1 cellular context compared by ENCODE assay signal in the genomic region with DNA sequence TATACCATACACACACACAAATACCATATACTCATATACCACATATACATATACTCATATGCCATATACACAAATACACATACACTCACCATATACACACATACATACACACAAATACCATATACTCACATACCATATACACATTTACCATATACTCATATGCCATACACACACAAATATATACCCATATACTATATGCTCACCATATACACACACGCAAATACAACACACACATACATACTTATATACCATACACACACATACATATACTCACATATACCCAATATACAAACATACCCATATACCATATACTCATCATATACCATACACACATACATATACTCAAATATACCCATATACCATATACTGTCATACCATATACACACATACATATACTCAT.
TF ChIP-seq lines count a peak whose summit lies in the region.

No MANE protein-coding gene starts in this region.

TF ChIP-seq in IMR-90, 13 proteins besides CTCF, POLR2A, EP300 and RAD21 (continued from another document):
- TF ChIP-seq, protein P1, sequence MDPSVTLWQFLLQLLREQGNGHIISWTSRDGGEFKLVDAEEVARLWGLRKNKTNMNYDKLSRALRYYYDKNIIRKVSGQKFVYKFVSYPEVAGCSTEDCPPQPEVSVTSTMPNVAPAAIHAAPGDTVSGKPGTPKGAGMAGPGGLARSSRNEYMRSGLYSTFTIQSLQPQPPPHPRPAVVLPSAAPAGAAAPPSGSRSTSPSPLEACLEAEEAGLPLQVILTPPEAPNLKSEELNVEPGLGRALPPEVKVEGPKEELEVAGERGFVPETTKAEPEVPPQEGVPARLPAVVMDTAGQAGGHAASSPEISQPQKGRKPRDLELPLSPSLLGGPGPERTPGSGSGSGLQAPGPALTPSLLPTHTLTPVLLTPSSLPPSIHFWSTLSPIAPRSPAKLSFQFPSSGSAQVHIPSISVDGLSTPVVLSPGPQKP (IDR thresholded peaks at IDR 0.05; ENCODE audit: borderline replicate concordance, low read depth, low read length) = no peak
- no peak for TF ChIP-seq RCOR1 (IDR thresholded peaks at IDR 0.05; ENCODE audit: insufficient replicate concordance, low read length)
- no peak for TF ChIP-seq RFX5 (IDR thresholded peaks at IDR 0.05; ENCODE audit: low read depth, low read length)
- TF ChIP-seq MAZ (IDR thresholded peaks at IDR 0.05; ENCODE audit: borderline replicate concordance, low read depth, low read length) = no peak
- no peak for TF ChIP-seq FOS (IDR thresholded peaks at IDR 0.05; ENCODE audit: low read depth, low read length)
- TF ChIP-seq MAFK (IDR thresholded peaks at IDR 0.05; ENCODE audit: low read depth, low read length) = no peak
- TF ChIP-seq BHLHE40 (IDR thresholded peaks at IDR 0.05; ENCODE audit: low read depth, low read length) = no peak
- TF ChIP-seq, protein P2, sequence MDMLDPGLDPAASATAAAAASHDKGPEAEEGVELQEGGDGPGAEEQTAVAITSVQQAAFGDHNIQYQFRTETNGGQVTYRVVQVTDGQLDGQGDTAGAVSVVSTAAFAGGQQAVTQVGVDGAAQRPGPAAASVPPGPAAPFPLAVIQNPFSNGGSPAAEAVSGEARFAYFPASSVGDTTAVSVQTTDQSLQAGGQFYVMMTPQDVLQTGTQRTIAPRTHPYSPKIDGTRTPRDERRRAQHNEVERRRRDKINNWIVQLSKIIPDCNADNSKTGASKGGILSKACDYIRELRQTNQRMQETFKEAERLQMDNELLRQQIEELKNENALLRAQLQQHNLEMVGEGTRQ (IDR thresholded peaks at IDR 0.05; ENCODE audit: low read depth, low read length) = no peak
- no peak for TF ChIP-seq CHD1 (IDR thresholded peaks at IDR 0.05; ENCODE audit: low read depth, low read length)
- TF ChIP-seq NFE2L2 (IDR thresholded peaks at IDR 0.05; ENCODE audit: low read depth, low read length) = no peak
- no peak for TF ChIP-seq MXI1 (IDR thresholded peaks at IDR 0.05; ENCODE audit: borderline replicate concordance, low read depth, low read length)
- TF ChIP-seq SMC3 (IDR thresholded peaks at IDR 0.05; ENCODE audit: low read depth, low read length) = no peak
